Comparison of ENCODE assay signal across 10 cellular contexts in genomic region chr9:123996731-123997421, GRCh38. TPM values are rescaled to one million over a fixed set of nuclear protein-coding genes. Genes with fewer than 3 reads are reported as not detected.
DNase-seq lines count a peak whose midpoint lies in the region; ATAC-seq, FAIRE-seq and TF ChIP-seq lines count a peak whose summit lies in the region.
"Had no signal": no experiment of that assay in that cellular context is flagged by ENCODE, and none has a peak within 500 bp of the region (broad histone marks: within the 10 kb centered on the region; RNA-seq: fewer than 3 reads in every experiment).

No MANE protein-coding gene starts in this region.

- CTCF ChIA-PET in mammary epithelial cell (lab: Charles Lee; ENCODE audit: low non-redundant PET) = no interaction called here

- no peak for FAIRE-seq in GM12891 (lab: Jason Lieb, UNC)

- no peak overlapping the region for H3K4me2 ChIP-seq in mammary epithelial cell (ENCODE audit: insufficient read depth, low read depth, low read length)

- H3K9ac ChIP-seq in mammary epithelial cell (ENCODE audit: insufficient read depth, low read length) = no peak overlapping the region

- dilution Hi-C loops in mammary epithelial cell (cut with HindIII; ENCODE audit: low sequenced_read_pairs) = no loop called here

- TF ChIP-seq POLR2A in GM12891 (IDR thresholded peaks at IDR 0.05; ENCODE audit: low read depth, low read length) = no peak
- TF ChIP-seq POLR2A in prostate gland (IDR thresholded peaks at IDR 0.05) = no peak

- ATAC-seq in HG02610 (IDR thresholded peaks at IDR 0.05; ENCODE audit: unreplicated experiment) = peak; percentile 48
- no peak for ATAC-seq in HG02981 (IDR thresholded peaks at IDR 0.05; ENCODE audit: unreplicated experiment)

- H3K9me3 ChIP-seq in mammary epithelial cell (replicated peaks; ENCODE audit: insufficient read depth, low read length) (no peaks in the 10 kb centered on the region), prostate gland (no peaks in the 10 kb centered on the region)

- H3K4me3 ChIP-seq in mammary epithelial cell (replicated peaks in 1 of 3; ENCODE audit: insufficient read depth in 1 of 3, low read depth in 2 of 3, low read length in 3 of 3) (no peak overlapping the region), prostate gland (no peak overlapping the region)

- no peak for TF ChIP-seq CTCF in mammary epithelial cell (conservative IDR thresholded peaks at IDR 0.05 in 1 of 2, IDR thresholded peaks at IDR 0.05 in 1 of 2; ENCODE audit: extremely low read depth in 1 of 2, insufficient read depth in 1 of 2, low read depth in 1 of 2, low read length in 2 of 2)
- no peak for TF ChIP-seq CTCF in prostate gland (IDR thresholded peaks at IDR 0.05)

- no peaks in the 10 kb centered on the region for H4K20me1 ChIP-seq in mammary epithelial cell (ENCODE audit: insufficient read depth, low read length)

- no TSS peak for BruUV-seq in mammary epithelial cell (replicated peaks; lab: Mats Ljungman, UMichigan)

- intact Hi-C loops in mammary epithelial cell (cut with micrococcal nuclease) = no loop called here
- intact Hi-C loops in prostate gland (cut with DNase I) = no loop called here

- no peak overlapping the region for H3K27ac ChIP-seq in mammary epithelial cell (ENCODE audit: insufficient read depth, low read depth, low read length)
- H3K27ac ChIP-seq in prostate gland = no peak overlapping the region

- peaks cover 48% of the 10 kb centered on the region for H3K27me3 ChIP-seq in mammary epithelial cell (ENCODE audit: insufficient read depth, low read length)
- peaks cover 40% of the 10 kb centered on the region for H3K27me3 ChIP-seq in prostate gland (replicated peaks; ENCODE audit: insufficient read depth)

- H3K4me1 ChIP-seq in mammary epithelial cell (ENCODE audit: insufficient read depth, low read length) = peaks cover 14% of the 10 kb centered on the region
- no peaks in the 10 kb centered on the region for H3K4me1 ChIP-seq in prostate gland (replicated peaks)

- H3K36me3 ChIP-seq in mammary epithelial cell (ENCODE audit: insufficient read depth, low read length) (no peaks in the 10 kb centered on the region), prostate gland (no peaks in the 10 kb centered on the region)

- H3K79me2 ChIP-seq in mammary epithelial cell (ENCODE audit: insufficient read depth, low read length) = no peaks in the 10 kb centered on the region

- WGBS in mammary epithelial cell (ENCODE audit: low coverage, missing lambda C conversion rate) = 21% methylated on average over 20 of the region's 23 CpGs
- WGBS in prostate gland = 8% methylated on average over 23 of the region's 23 CpGs

- peak overlapping the region; percentile 20 for H2AFZ ChIP-seq in mammary epithelial cell (ENCODE audit: low read depth, low read length)

- in situ Hi-C loops in mammary epithelial cell (cut with MboI; ENCODE audit: low sequenced_read_pairs in 2 of 2) = no loop called here

- no peak for DNase-seq in GM12891 (ENCODE audit: insufficient read length, low spot score)
- peak; percentile 50 for DNase-seq in mammary epithelial cell
- peak; percentile 33 for DNase-seq in pons (ENCODE audit: low spot score)
- no peak for DNase-seq in prostate gland (ENCODE audit: low spot score)
- DNase-seq in NCI-H774 (lab: John Stamatoyannopoulos, UW) = no peak
- DNase-seq in RKO (ENCODE audit: low spot score) = no peak
- DNase-seq: T1000 had no signal

TF ChIP-seq in GM12891, 5 proteins besides CTCF, POLR2A, EP300 and RAD21:
- no peak for TF ChIP-seq PAX5 (IDR thresholded peaks at IDR 0.05; ENCODE audit: insufficient read depth, low read length, severe bottlenecking)
- peak; percentile 35 for TF ChIP-seq SPI1 (IDR thresholded peaks at IDR 0.05; ENCODE audit: low read depth, low read length)
TF ChIP-seq in GM12891: peak in this region for 1.

RNA-seq across cellular contexts. Expression of gene LHX2, which starts 14.7 kb away (rescaled TPM):
- polyA plus RNA-seq in GM12891 (2012; ENCODE audit: low read depth, missing spikeins) = 4.1 TPM
- total RNA-seq in mammary epithelial cell (not detected), prostate gland (under 1 TPM in 1 of 2 donors, not detected in 1; 0.23 TPM)
- 0.02 TPM for polyA plus RNA-seq in mammary epithelial cell
- not detected for polyA minus RNA-seq in mammary epithelial cell
- total RNA-seq: pulmonary artery endothelial cell had no signal

Comparison
In these comparisons a context has a peak if more than half of its experiments do, and no peak if none do; other contexts are left out.
1. DNase-seq: peak in mammary epithelial cell (single experiment) and pons (single experiment); none in GM12891 (single experiment), prostate gland (single experiment), NCI-H774 (single experiment) and RKO (single experiment).